ENCODE assay signal across 9 cellular contexts in the genomic region with DNA sequence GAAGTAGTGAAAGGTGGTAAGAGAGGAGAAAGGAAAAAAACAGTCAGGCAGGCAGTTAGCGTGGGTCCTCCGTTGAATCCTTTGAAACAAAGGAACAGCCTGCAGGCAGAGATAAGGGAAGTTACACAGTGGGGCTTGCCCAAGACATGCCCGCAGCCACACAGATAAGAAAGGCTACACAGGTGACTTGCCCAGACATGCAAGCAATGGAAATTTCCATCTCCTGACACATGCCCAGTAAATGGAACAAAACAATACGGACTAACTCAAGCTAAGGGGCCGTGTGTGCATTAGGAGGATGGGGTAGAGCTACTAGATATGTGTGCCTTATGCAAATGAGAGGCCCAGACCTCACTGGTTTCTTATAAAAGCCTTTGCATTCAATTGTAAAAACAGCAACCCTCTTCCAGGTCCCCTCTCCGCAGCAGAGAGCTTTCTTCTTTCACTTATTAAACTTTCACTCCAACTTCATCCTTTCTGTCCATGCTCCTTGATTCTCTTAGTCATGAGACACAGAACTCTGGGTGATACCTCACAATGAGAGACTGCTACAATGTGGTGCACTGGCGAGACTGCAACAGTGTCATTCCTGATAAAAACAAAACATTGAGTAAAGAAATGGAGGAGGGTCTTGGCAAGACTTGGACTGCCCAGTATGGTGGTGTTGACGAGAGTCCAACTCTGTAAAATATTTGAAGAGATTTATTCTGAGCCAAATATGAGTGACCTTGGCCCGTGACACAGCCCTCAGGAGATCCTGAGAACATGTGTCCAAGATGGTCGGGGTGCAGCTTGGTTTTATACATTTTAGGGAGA.
A peak's percentile ranks its signal among the peaks of the same experiment; 100 is the strongest.
DNase-seq lines count a peak whose midpoint lies in the region; ATAC-seq, FAIRE-seq and TF ChIP-seq lines count a peak whose summit lies in the region.
"Had no signal": no experiment of that assay in that cellular context is flagged by ENCODE, and none has a peak within 500 bp of the region (broad histone marks: within the 10 kb centered on the region; RNA-seq: fewer than 3 reads in every experiment).

No MANE protein-coding gene starts in this region.

- intact Hi-C loops in MCF 10A (cut with micrococcal nuclease) (no loop called here), breast epithelium (cut with DNase I; ENCODE audit: low total_unique reads) (no loop called here), left cardiac atrium (cut with DNase I) (no loop called here)
- intact Hi-C loops in CD4-positive, alpha-beta T cell (cut with DNase I, micrococcal nuclease), result no loop called here

- peaks cover 4% of the 10 kb centered on the region for H3K36me3 Mint-ChIP-seq in MCF 10A (ENCODE audit: insufficient read depth, unreplicated experiment)
- no peaks in the 10 kb centered on the region for H3K36me3 Mint-ChIP-seq in CD4-positive, alpha-beta T cell (ENCODE audit: low read depth)

- no peaks in the 10 kb centered on the region for H3K36me3 ChIP-seq in breast epithelium

- H3K4me1 ChIP-seq in breast epithelium, result no peaks in the 10 kb centered on the region

- H3K4me1 Mint-ChIP-seq in MCF 10A (ENCODE audit: insufficient read depth, unreplicated experiment), result peaks cover 12% of the 10 kb centered on the region
- H3K4me1 Mint-ChIP-seq in CD4-positive, alpha-beta T cell (ENCODE audit: low read depth), result no peaks in the 10 kb centered on the region

- no peaks in the 10 kb centered on the region for H3K27me3 ChIP-seq in breast epithelium
- H3K27me3 ChIP-seq in CD4-positive, alpha-beta T cell (ENCODE audit: control insufficient read depth, insufficient read depth, low read length), result no peaks in the 10 kb centered on the region

- peak overlapping the region; percentile 88 for H3K27ac Mint-ChIP-seq in MCF 10A (ENCODE audit: low read depth, unreplicated experiment)
- H3K27ac Mint-ChIP-seq in CD4-positive, alpha-beta T cell, result no peak overlapping the region

- H3K27me3 Mint-ChIP-seq in MCF 10A (ENCODE audit: insufficient read depth, unreplicated experiment), result no peaks in the 10 kb centered on the region
- no peaks in the 10 kb centered on the region for H3K27me3 Mint-ChIP-seq in CD4-positive, alpha-beta T cell

- POLR2A ChIA-PET in MCF 10A (lab: Yijun Ruan, JAX), result interaction anchor here (0.7 kb wide), 1 partner anchor 36 kb away, joined by 3 read pairs; no protein-coding TSS in a partner anchor
- POLR2A ChIA-PET in CD4-positive, alpha-beta T cell (lab: Charles Lee), result no interaction called here

- H3K9me3 ChIP-seq in breast epithelium, result no peaks in the 10 kb centered on the region
- H3K9me3 ChIP-seq in CD4-positive, alpha-beta T cell (ENCODE audit: control insufficient read depth, low read length), result no peaks in the 10 kb centered on the region

- FAIRE-seq in urothelium cell line (lab: Jason Lieb, UNC), result no peak

- no peak for TF ChIP-seq POLR2A in breast epithelium (IDR thresholded peaks at IDR 0.05)

- H3K27ac ChIP-seq in breast epithelium (no peak overlapping the region), substantia nigra (ENCODE audit: low read depth, low read length, poor library complexity, severe bottlenecking) (no peak overlapping the region)
- no peak overlapping the region for H3K27ac ChIP-seq in CD4-positive, alpha-beta T cell (ENCODE audit: low read depth, low read length)

- CTCF ChIA-PET in MCF 10A (lab: Yijun Ruan, JAX), result no interaction called here
- CTCF ChIA-PET in CD4-positive, alpha-beta T cell (lab: Charles Lee), result no interaction called here

- no peak overlapping the region for H3K4me3 ChIP-seq in breast epithelium

- ATAC-seq in left cardiac atrium, result no peak
- ATAC-seq in CD4-positive, alpha-beta T cell (ENCODE audit: poor library complexity), result no peak

- H3K9me3 Mint-ChIP-seq in MCF 10A (ENCODE audit: unreplicated experiment), result peaks cover 27% of the 10 kb centered on the region
- H3K9me3 Mint-ChIP-seq in CD4-positive, alpha-beta T cell, result no peaks in the 10 kb centered on the region

- TF ChIP-seq CTCF in MCF 10A (IDR thresholded peaks at IDR 0.05; ENCODE audit: unreplicated experiment) (no peak), breast epithelium (IDR thresholded peaks at IDR 0.05) (no peak)
- TF ChIP-seq CTCF in CD4-positive, alpha-beta T cell (IDR thresholded peaks at IDR 0.05), result no peak

- H3K4me3 Mint-ChIP-seq in MCF 10A (ENCODE audit: unreplicated experiment), result no peak overlapping the region
- H3K4me3 Mint-ChIP-seq in CD4-positive, alpha-beta T cell, result no peak overlapping the region

- DNase-seq in MCF 10A (ENCODE audit: unreplicated experiment), result peak; percentile 29
- no peak for DNase-seq in breast epithelium (ENCODE audit: low spot score in 2 of 2)
- peak; percentile 43 for DNase-seq in LoVo (ENCODE audit: low spot score)
- DNase-seq in astrocyte of the hippocampus (ENCODE audit: low read depth, low spot score), result peak; percentile 18
- peak; percentile 0 for DNase-seq in urothelium cell line (ENCODE audit: low spot score)
- DNase-seq in substantia nigra (lab: John Stamatoyannopoulos, UW), result no peak
- DNase-seq in left cardiac atrium, result no peak
- no peak for DNase-seq in CD4-positive, alpha-beta T cell
- DNase-seq: SHP77 treated with DMSO at 0.1 percent for 48 hours had no signal

- no TSS peak for BruUV-seq in MCF 10A (replicated peaks; lab: Mats Ljungman, UMichigan)

Comparison
In these comparisons a context has a peak if more than half of its experiments do, and no peak if none do; other contexts are left out.
1. DNase-seq: peak in MCF 10A (single experiment), LoVo (single experiment), astrocyte of the hippocampus (single experiment) and urothelium cell line (single experiment); none in breast epithelium (0 of 2), substantia nigra (0 of 49), left cardiac atrium (single experiment) and CD4-positive, alpha-beta T cell (0 of 10).